26 cellular contexts compared by ENCODE assay signal in the genomic region with DNA sequence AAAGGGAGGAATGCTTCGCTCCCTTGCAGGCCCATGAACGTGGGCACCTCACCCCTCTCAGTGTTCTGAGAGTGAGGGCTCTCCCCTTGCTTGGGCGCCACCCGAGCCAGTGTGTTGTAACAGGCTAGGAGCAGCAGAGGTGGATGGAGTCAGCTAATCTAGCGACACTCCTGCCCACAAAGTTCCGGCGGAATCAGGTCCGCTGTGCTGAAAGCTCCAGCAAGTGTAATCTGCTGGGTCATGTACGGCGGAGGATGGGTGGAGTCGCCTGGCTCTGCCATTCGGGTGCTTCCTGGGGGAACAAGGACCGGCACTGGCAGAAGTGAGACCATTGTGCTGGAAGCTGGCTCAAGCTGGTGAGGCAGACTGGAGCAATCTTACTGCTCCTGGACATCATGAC.
"Had no signal": no experiment of that assay in that cellular context is flagged by ENCODE, and none has a peak within 500 bp of the region (broad histone marks: within the 10 kb centered on the region; RNA-seq: fewer than 3 reads in every experiment).

No MANE protein-coding gene starts in this region.

- H3K27ac ChIP-seq: SK-N-MC had no signal

- H3K4me3 ChIP-seq: SK-N-MC had no signal

- H3K4me3 Mint-ChIP-seq: activated naive CD4-positive, alpha-beta T cell treated with anti-CD3 and anti-CD28 coated beads for 36 hours; activated naive CD8-positive, alpha-beta T cell; activated T-helper 17 cell treated with anti-CD3 and anti-CD28 coated beads, Interleukin-2, amount 50 U/mL, for 72 hours; brain; central memory CD8-positive, alpha-beta T cell; T-cell had no signal

- DNase-seq: activated CD4-positive, alpha-beta T cell treated with anti-CD3 and anti-CD28 coated beads for 48 hours; activated CD4-positive, alpha-beta T cell treated with anti-CD3 and anti-CD28 coated beads, Interleukin-2, amount 50 U/mL, for 4 hours; activated CD4-positive, CD25-positive, alpha-beta regulatory T cell treated with anti-CD3 and anti-CD28 coated beads, Interleukin-2, amount 50 U/mL, for 72 hours; activated gamma-delta T cell; activated naive CD4-positive, alpha-beta T cell treated with anti-CD3 and anti-CD28 coated beads for 36 hours; activated T-cell treated with anti-CD3 and anti-CD28 coated beads for 4 hours; activated T-cell treated with anti-CD3 and anti-CD28 coated beads, Interleukin-2, amount 50 U/mL, for 48 hours; amygdala; KG1; NCI-H1092; NCI-H1417 treated with DMSO at 0.1 percent for 48 hours; NCI-H1694; NCI-H2029; NCI-H2107; NCI-H2171 treated with DMSO at 0.1 percent for 48 hours; NCI-H226; NCI-H510A; NCI-H526 treated with DMSO at 0.1 percent for 48 hours; NK-92 treated with Interleukin-12 subunit alpha and Interleukin-12 subunit beta, amount 100 ng/mL, for 24 hours; PC-3; T-cell had no signal

- H3K27ac Mint-ChIP-seq: activated naive CD4-positive, alpha-beta T cell treated with anti-CD3 and anti-CD28 coated beads for 36 hours; activated naive CD8-positive, alpha-beta T cell; activated T-helper 17 cell treated with anti-CD3 and anti-CD28 coated beads, Interleukin-2, amount 50 U/mL, for 72 hours; brain; T-cell had no signal

- H3K36me3 Mint-ChIP-seq: activated naive CD8-positive, alpha-beta T cell; brain; T-cell had no signal

- H3K27me3 Mint-ChIP-seq: activated naive CD8-positive, alpha-beta T cell; activated T-helper 17 cell treated with anti-CD3 and anti-CD28 coated beads, Interleukin-2, amount 50 U/mL, for 72 hours; brain; central memory CD8-positive, alpha-beta T cell; T-cell had no signal

- H3K4me1 Mint-ChIP-seq: activated T-helper 17 cell treated with anti-CD3 and anti-CD28 coated beads, Interleukin-2, amount 50 U/mL, for 72 hours; central memory CD8-positive, alpha-beta T cell; T-cell had no signal

- ATAC-seq: activated T-helper 17 cell treated with anti-CD3 and anti-CD28 coated beads, Interleukin-2, amount 50 U/mL, for 72 hours; PC-3; T-cell had no signal
